In the genomic region with DNA sequence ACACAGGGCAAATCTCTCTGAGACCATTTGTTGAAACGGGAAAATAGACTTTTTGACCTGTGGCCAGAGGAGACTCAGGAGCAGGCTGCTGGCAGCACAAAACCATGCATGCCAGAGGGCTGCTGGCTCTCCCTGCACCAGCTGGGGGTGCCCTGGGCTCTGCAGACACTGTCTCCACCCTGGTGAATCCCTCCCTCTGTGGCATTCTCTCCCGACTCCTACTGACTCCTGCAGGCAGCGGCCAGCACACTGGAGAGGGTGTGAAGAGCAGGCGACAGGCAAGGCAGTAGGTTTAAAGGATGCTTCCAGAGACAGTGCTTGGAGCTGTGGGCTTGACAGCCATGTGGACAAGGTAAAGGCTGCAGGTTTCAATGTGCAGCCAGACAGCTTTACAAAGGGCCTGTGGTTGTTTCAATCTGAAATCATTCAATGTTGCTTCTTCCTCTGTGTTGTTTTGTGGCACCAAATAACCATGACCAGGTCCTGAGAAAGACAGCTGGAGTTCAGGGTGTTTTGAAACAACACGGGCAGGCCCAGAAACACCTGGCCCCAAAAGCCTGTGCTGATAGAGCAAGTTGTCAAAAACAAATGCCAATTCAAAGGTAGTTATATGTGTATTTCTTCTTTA, we compare ENCODE assay signal across 14 cellular contexts.
DNase-seq lines count a peak whose midpoint lies in the region; ATAC-seq and TF ChIP-seq lines count a peak whose summit lies in the region.
"Had no signal": no experiment of that assay in that cellular context is flagged by ENCODE, and none has a peak within 500 bp of the region (broad histone marks: within the 10 kb centered on the region; RNA-seq: fewer than 3 reads in every experiment).

No MANE protein-coding gene starts in this region.

- no peak for ATAC-seq in HG03196 (IDR thresholded peaks at IDR 0.05; ENCODE audit: unreplicated experiment)
- no peak for ATAC-seq in GM19397 (IDR thresholded peaks at IDR 0.05; ENCODE audit: unreplicated experiment)
- ATAC-seq: activated T-helper 17 cell treated with anti-CD3 and anti-CD28 coated beads, Interleukin-2, amount 50 U/mL, for 72 hours had no signal

- TF ChIP-seq CTCF in C4-2B (conservative IDR thresholded peaks at IDR 0.05) = peak; percentile 12
- TF ChIP-seq CTCF in WERI-Rb-1 (IDR thresholded peaks at IDR 0.05; ENCODE audit: low read depth, low read length) = peak; percentile 78

- H3K4me1 ChIP-seq in iPS DF 6.9 (ENCODE audit: control insufficient read depth, insufficient read depth, low read length) = no peaks in the 10 kb centered on the region; the same call in 1 of the 2 replicates

- H3K27me3 ChIP-seq in WERI-Rb-1 (ENCODE audit: insufficient read depth, low read depth, severe bottlenecking) = no peaks in the 10 kb centered on the region
- no peaks in the 10 kb centered on the region for H3K27me3 ChIP-seq in iPS DF 6.9 (ENCODE audit: control insufficient read depth, insufficient read depth, low read length)
- H3K27me3 ChIP-seq: cardiac muscle cell had no signal

- DNase-seq in NCI-H1092 (lab: John Stamatoyannopoulos, UW) (peak; percentile 72), WERI-Rb-1 (peak; percentile 74), iPS DF 6.9 (ENCODE audit: low read depth, low spot score) (peak; percentile 57), HuH-7 (ENCODE audit: low spot score) (no peak), occipital lobe (lab: John Stamatoyannopoulos, UW) (no peak)
- DNase-seq: GM23248, hippocampal formation, NCI-H146, T-helper 2 cell had no signal

- H3K36me3 ChIP-seq in WERI-Rb-1 (no peaks in the 10 kb centered on the region), iPS DF 6.9 (ENCODE audit: control insufficient read depth, insufficient read depth, low read length) (no peaks in the 10 kb centered on the region)
- H3K36me3 ChIP-seq: cardiac muscle cell had no signal

- H3K9me3 ChIP-seq in WERI-Rb-1 (ENCODE audit: severe bottlenecking) (no peaks in the 10 kb centered on the region), iPS DF 6.9 (ENCODE audit: control insufficient read depth, insufficient read depth, low read length) (no peaks in the 10 kb centered on the region)

- WGBS in iPS DF 6.9 (ENCODE audit: insufficient coverage, insufficient read length) = no CpG with 5 or more reads among the region's 5 CpGs

- H3K27ac ChIP-seq in C4-2B (no peak overlapping the region), WERI-Rb-1 (no peak overlapping the region), iPS DF 6.9 (ENCODE audit: low read length) (no peak overlapping the region)
- H3K27ac ChIP-seq: cardiac muscle cell, GM23248 had no signal

- H3K4me3 ChIP-seq in WERI-Rb-1 (ENCODE audit: low read depth, low read length) (no peak overlapping the region), iPS DF 6.9 (ENCODE audit: low read length) (no peak overlapping the region)
- H3K4me3 ChIP-seq: cardiac muscle cell, GM23248 had no signal

Comparison
In these comparisons a context has a peak if more than half of its experiments do, and no peak if none do; other contexts are left out.
1. DNase-seq: peak in NCI-H1092 (single experiment), WERI-Rb-1 (single experiment) and iPS DF 6.9 (single experiment); none in HuH-7 (single experiment) and occipital lobe (single experiment).